In genomic region chrX:40818236-40818635, GRCh38 we compare ENCODE assay signal across 20 cellular contexts.
A peak's percentile ranks its signal among the peaks of the same experiment; 100 is the strongest.
DNase-seq lines count a peak whose midpoint lies in the region; ATAC-seq, FAIRE-seq and TF ChIP-seq lines count a peak whose summit lies in the region.
"Had no signal": no experiment of that assay in that cellular context is flagged by ENCODE, and none has a peak within 500 bp of the region (broad histone marks: within the 10 kb centered on the region; RNA-seq: fewer than 3 reads in every experiment).

No MANE protein-coding gene starts in this region.

- no peak overlapping the region for H2BK5ac ChIP-seq in IMR-90 (ENCODE audit: low read depth, low read length, poor library complexity, severe bottlenecking)

- FAIRE-seq in colon (lab: Jason Lieb, UNC) = peak; percentile 14
- FAIRE-seq: G401.6, GM12892, H1 had no signal

- H3K79me1 ChIP-seq in IMR-90 (ENCODE audit: low read depth in 1 of 2, low read length in 2 of 2) = no peaks in the 10 kb centered on the region

- no peaks in the 10 kb centered on the region for H3K9me1 ChIP-seq in IMR-90 (ENCODE audit: insufficient read depth, low read length)

- no peak overlapping the region for H3K23ac ChIP-seq in IMR-90 (ENCODE audit: low read depth, low read length)

- H4K91ac ChIP-seq in IMR-90 (ENCODE audit: insufficient read depth, low read depth, low read length) = no peak overlapping the region

- H3K27me3 Mint-ChIP-seq in GM23338 (ENCODE audit: insufficient read depth, low read depth, poor library complexity) = no peaks in the 10 kb centered on the region
- H3K27me3 Mint-ChIP-seq: B cell had no signal

- no peak overlapping the region for H3K4ac ChIP-seq in IMR-90 (ENCODE audit: low read depth, low read length)

- TF ChIP-seq RAD21 in IMR-90 (IDR thresholded peaks at IDR 0.05; ENCODE audit: low read length) = no peak

- no peak overlapping the region for H3K56ac ChIP-seq in IMR-90 (ENCODE audit: extremely low read depth, insufficient read depth, low read length)

- H2BK15ac ChIP-seq in IMR-90 (ENCODE audit: low read depth, low read length) = no peak overlapping the region

- no peak overlapping the region for H2AK9ac ChIP-seq in IMR-90 (replicated peaks; ENCODE audit: low read depth, low read length, poor library complexity)

- in situ Hi-C loops in IMR-90 (cut with MboI; ENCODE audit: low sequenced_read_pairs) = no loop called here
- in situ Hi-C loops in gastrocnemius medialis (cut with MboI; ENCODE audit: low sequenced_read_pairs in 4 of 4) = no loop called here

- H2AFZ ChIP-seq in GM23338 (no peak overlapping the region), IMR-90 (replicated peaks; ENCODE audit: low read length, poor library complexity) (no peak overlapping the region)

- H3K4me3 ChIP-seq in GM23338 (no peak overlapping the region), IMR-90 (ENCODE audit: insufficient read depth, low read depth, low read length) (no peak overlapping the region), gastrocnemius medialis (no peak overlapping the region)
- H3K4me3 ChIP-seq: BLaER1 had no signal

- TF ChIP-seq CTCF in GM23338 (conservative IDR thresholded peaks at IDR 0.05; ENCODE audit: low read depth in 2 of 2) = no peak
- no peak for TF ChIP-seq CTCF in IMR-90 (conservative IDR thresholded peaks at IDR 0.05; ENCODE audit: low read depth, low read length)
- TF ChIP-seq CTCF in gastrocnemius medialis (IDR thresholded peaks at IDR 0.05 in 4 of 5, conservative IDR thresholded peaks at IDR 0.05 in 1 of 5) = no peak

- TF ChIP-seq POLR2A in IMR-90 (IDR thresholded peaks at IDR 0.05; ENCODE audit: low read depth, low read length) = no peak
- TF ChIP-seq POLR2A in gastrocnemius medialis (IDR thresholded peaks at IDR 0.05) = no peak

- no peaks in the 10 kb centered on the region for H3K9me2 ChIP-seq in GM23338 (ENCODE audit: insufficient read depth)

- no TSS peak for BruUV-seq in IMR-90 (replicated peaks; lab: Mats Ljungman, UMichigan)

- CTCF ChIA-PET in IMR-90 (lab: Yijun Ruan, JAX) = interaction anchor here (1.2 kb wide), 1 partner anchor 24 kb away, joined by 3 read pairs; no protein-coding TSS in a partner anchor

- H3K36me3 ChIP-seq in GM23338 (ENCODE audit: insufficient read depth) (no peaks in the 10 kb centered on the region), IMR-90 (ENCODE audit: control insufficient read depth, insufficient read depth, low read length) (no peaks in the 10 kb centered on the region), gastrocnemius medialis (no peaks in the 10 kb centered on the region)
- H3K36me3 ChIP-seq: BLaER1 had no signal

- no peaks in the 10 kb centered on the region for H3K27me3 ChIP-seq in GM23338 (ENCODE audit: insufficient read depth)
- H3K27me3 ChIP-seq in IMR-90 (ENCODE audit: control insufficient read depth, insufficient read depth, low read length) = peaks cover 2% of the 10 kb centered on the region; the same call in 1 of the 2 replicates
- H3K27me3 ChIP-seq in gastrocnemius medialis = no peaks in the 10 kb centered on the region

- no peak overlapping the region for H4K8ac ChIP-seq in IMR-90 (ENCODE audit: low read depth in 2 of 2, low read length in 2 of 2)

- H3K27ac Mint-ChIP-seq in GM23338 = no peak overlapping the region
- H3K27ac Mint-ChIP-seq: B cell; CD4-positive, CD25-positive, alpha-beta regulatory T cell; CD8-positive, alpha-beta T cell had no signal

- no peaks in the 10 kb centered on the region for H3K79me2 ChIP-seq in GM23338 (replicated peaks; ENCODE audit: insufficient read depth)

- dilution Hi-C loops in IMR-90 (cut with HindIII; ENCODE audit: low sequenced_read_pairs, unreplicated experiment) = no loop called here

- peaks cover 14% of the 10 kb centered on the region; the same call in 2 of the 3 replicates for H3K9me3 Mint-ChIP-seq in GM23338
- H3K9me3 Mint-ChIP-seq: CD8-positive, alpha-beta T cell had no signal

- H3K36me3 Mint-ChIP-seq in GM23338 (ENCODE audit: low read depth) = peaks cover 14% of the 10 kb centered on the region; the same call in 2 of the 3 replicates
- H3K36me3 Mint-ChIP-seq: CD4-positive, CD25-positive, alpha-beta regulatory T cell; CD8-positive, alpha-beta T cell had no signal

- no peak overlapping the region for H3K18ac ChIP-seq in IMR-90 (ENCODE audit: low read depth, low read length)

- no peak for ATAC-seq in GM23338
- no peak for ATAC-seq in IMR-90 (ENCODE audit: low read depth)
- ATAC-seq in gastrocnemius medialis = peak; percentile 50 to 93
- no peak for ATAC-seq in HG02571 (IDR thresholded peaks at IDR 0.05; ENCODE audit: unreplicated experiment)
- no peak for ATAC-seq in GM18909 (IDR thresholded peaks at IDR 0.05; ENCODE audit: poor library complexity, unreplicated experiment)
- ATAC-seq: CD8-positive, alpha-beta T cell; HCT116 had no signal

- no peak overlapping the region for H2BK120ac ChIP-seq in IMR-90 (ENCODE audit: low read depth, low read length)

- POLR2A ChIA-PET in IMR-90 (lab: Charles Lee; ENCODE audit: unreplicated experiment) = no interaction called here

- no CpG with 5 or more reads among the region's 1 CpG for WGBS in IMR-90 (ENCODE audit: extremely low coverage in 2 of 2, insufficient read length in 1 of 2), 2 experiments

- H2AK5ac ChIP-seq in IMR-90 (ENCODE audit: low read depth, low read length) = no peak overlapping the region

- H3K4me1 ChIP-seq in GM23338 (ENCODE audit: insufficient read depth) (0 out of 2 replicates have a peak, but pooled peaks cover 4% of the 10 kb centered on the region), IMR-90 (ENCODE audit: control insufficient read depth, insufficient read depth, low read length) (no peaks in the 10 kb centered on the region), gastrocnemius medialis (no peaks in the 10 kb centered on the region)
- H3K4me1 ChIP-seq: BLaER1, Caco-2 had no signal

- H3K9me3 ChIP-seq in IMR-90 (ENCODE audit: control insufficient read depth, insufficient read depth, low read length) (peaks cover under 1% of the 10 kb centered on the region; the same call in 1 of the 2 replicates), gastrocnemius medialis (no peaks in the 10 kb centered on the region)
- H3K9me3 ChIP-seq: Caco-2 had no signal

- DNase-seq in GM23338 (ENCODE audit: low spot score) = no peak
- peak; percentile 7 for DNase-seq in IMR-90
- no peak for DNase-seq in gastrocnemius medialis
- DNase-seq in activated CD4-positive, alpha-beta T cell treated with anti-CD3 and anti-CD28 coated beads for 48 hours = no peak
- DNase-seq: Caco-2; CD4-positive, CD25-positive, alpha-beta regulatory T cell; CD8-positive, alpha-beta T cell; DMS153; DND-41; H7 had no signal

- no peak overlapping the region for H3K9ac ChIP-seq in IMR-90 (ENCODE audit: low read depth, low read length)
- H3K9ac ChIP-seq: BLaER1 had no signal

- no peak overlapping the region for H3K4me3 Mint-ChIP-seq in GM23338
- H3K4me3 Mint-ChIP-seq: B cell; CD4-positive, CD25-positive, alpha-beta regulatory T cell; CD8-positive, alpha-beta T cell had no signal

- H3K4me1 Mint-ChIP-seq in GM23338 = peaks cover 6% of the 10 kb centered on the region; the same call in 2 of the 3 replicates
- H3K4me1 Mint-ChIP-seq: B cell; CD4-positive, CD25-positive, alpha-beta regulatory T cell had no signal

- H3K14ac ChIP-seq in IMR-90 (replicated peaks; ENCODE audit: low read depth, low read length) = no peak overlapping the region

- no peak overlapping the region for H4K5ac ChIP-seq in IMR-90 (ENCODE audit: low read depth, low read length)

- H2BK20ac ChIP-seq in IMR-90 (ENCODE audit: low read depth, low read length) = no peak overlapping the region

- H4K20me1 ChIP-seq in GM23338 (replicated peaks; ENCODE audit: insufficient read depth) = no peaks in the 10 kb centered on the region
- H4K20me1 ChIP-seq in IMR-90 (ENCODE audit: insufficient read depth, low read length) = no peaks in the 10 kb centered on the region
- H4K20me1 ChIP-seq: BLaER1 had no signal

- H3K4me2 ChIP-seq in GM23338 (no peak overlapping the region), IMR-90 (ENCODE audit: low read depth, low read length) (no peak overlapping the region)
- H3K4me2 ChIP-seq: BLaER1 had no signal

- intact Hi-C loops in IMR-90 (cut with micrococcal nuclease) (no loop called here), gastrocnemius medialis (cut with DNase I; ENCODE audit: low total_unique reads) (no loop called here)

- H3K27ac ChIP-seq in GM23338 (ENCODE audit: low read depth) = peak overlapping the region; percentile 93; the same call in 1 of the 2 replicates
- no peak overlapping the region for H3K27ac ChIP-seq in IMR-90 (ENCODE audit: insufficient read depth, low read length)
- H3K27ac ChIP-seq in gastrocnemius medialis = peak overlapping the region in 2 of 4 donors; percentile 22 to 31
- H3K27ac ChIP-seq: BLaER1, C4-2B had no signal

- H3F3A ChIP-seq in GM23338 (replicated peaks; ENCODE audit: low read depth) = no peaks in the 10 kb centered on the region

TF ChIP-seq in IMR-90, 13 proteins besides CTCF, POLR2A, EP300 and RAD21:
- no peak for TF ChIP-seq MAZ (IDR thresholded peaks at IDR 0.05; ENCODE audit: borderline replicate concordance, low read depth, low read length)
- TF ChIP-seq SMC3 (IDR thresholded peaks at IDR 0.05; ENCODE audit: low read depth, low read length) = no peak
- TF ChIP-seq ELK1 (IDR thresholded peaks at IDR 0.05; ENCODE audit: borderline replicate concordance, low read depth, low read length) = no peak
- TF ChIP-seq CEBPB (IDR thresholded peaks at IDR 0.05; ENCODE audit: low read depth, low read length) = no peak
- TF ChIP-seq MXI1 (IDR thresholded peaks at IDR 0.05; ENCODE audit: borderline replicate concordance, low read depth, low read length) = no peak
- no peak for TF ChIP-seq CHD1 (IDR thresholded peaks at IDR 0.05; ENCODE audit: low read depth, low read length)

Comparison
In these comparisons a context has a peak if more than half of its experiments do, and no peak if none do; other contexts are left out.
1. ATAC-seq: peak in gastrocnemius medialis (2 of 2); none in GM23338 (single experiment), IMR-90 (single experiment), HG02571 (single experiment) and GM18909 (single experiment).